12 cellular contexts compared by ENCODE assay signal in genomic region chr14:47676301-47676617, GRCh38. TPM values are rescaled to one million over a fixed set of nuclear protein-coding genes. Genes with fewer than 3 reads are reported as not detected.
DNase-seq lines count a peak whose midpoint lies in the region; TF ChIP-seq lines count a peak whose summit lies in the region.
"Had no signal": no experiment of that assay in that cellular context is flagged by ENCODE, and none has a peak within 500 bp of the region (broad histone marks: within the 10 kb centered on the region; RNA-seq: fewer than 3 reads in every experiment).

No MANE protein-coding gene starts in this region.

- no peak overlapping the region for H3K27ac Mint-ChIP-seq in nephron progenitor cell
- H3K27ac Mint-ChIP-seq: CD8-positive, alpha-beta T cell; naive thymus-derived CD4-positive, alpha-beta T cell had no signal

- peak overlapping the region; percentile 92 for H3K4me3 Mint-ChIP-seq in nephron progenitor cell
- H3K4me3 Mint-ChIP-seq: CD8-positive, alpha-beta T cell had no signal

- peaks cover 79% of the 10 kb centered on the region for H3K27me3 Mint-ChIP-seq in nephron progenitor cell (ENCODE audit: low read depth, poor library complexity)

- POLR2A ChIA-PET in HEK293T (lab: Yijun Ruan, JAX), result interaction anchor here (1.2 kb wide), 1 partner anchor 9 kb away, joined by 5 read pairs; no protein-coding TSS in a partner anchor

- H3K27me3 ChIP-seq in BLaER1, result no peaks in the 10 kb centered on the region

- H3K27ac ChIP-seq in BLaER1, result peak overlapping the region; percentile 42

- peaks cover 27% of the 10 kb centered on the region for H3K4me1 Mint-ChIP-seq in nephron progenitor cell

- no peaks in the 10 kb centered on the region for H3K36me3 ChIP-seq in BLaER1

- TF ChIP-seq CTCF in choroid plexus epithelial cell (conservative IDR thresholded peaks at IDR 0.05; ENCODE audit: low read depth, low read length), result no peak
- no peak for TF ChIP-seq CTCF in nephron progenitor cell (IDR thresholded peaks at IDR 0.05)
- TF ChIP-seq CTCF in GM13977 (IDR thresholded peaks at IDR 0.05; ENCODE audit: extremely low read depth, insufficient read depth, missing control alignments), result no peak

- H3K9ac ChIP-seq in BLaER1, result peak overlapping the region; percentile 76

- H3K4me2 ChIP-seq in BLaER1, result peak overlapping the region; percentile 85

- H3K4me3 ChIP-seq in BLaER1 (peak overlapping the region; percentile 79), choroid plexus epithelial cell (ENCODE audit: low read depth, low read length) (peak overlapping the region; percentile 17)

- DNase-seq in HEK293T (ENCODE audit: extremely low spot score), result no peak
- DNase-seq in choroid plexus epithelial cell (ENCODE audit: low read depth), result no peak
- no peak for DNase-seq in nephron progenitor cell
- no peak for DNase-seq in stimulated activated CD4-positive, alpha-beta T cell treated with anti-CD3 and anti-CD28 coated beads, Interleukin-4, amount 100 ng/mL, for 4 hours
- no peak for DNase-seq in GM13977 (ENCODE audit: low spot score)
- DNase-seq in glomerular visceral epithelial cell (ENCODE audit: extremely low spot score), result no peak
- no peak for DNase-seq in HT-29 (ENCODE audit: low spot score)
- DNase-seq: CD8-positive, alpha-beta T cell; NCI-H187 treated with DMSO at 0.1 percent for 48 hours; OCI-M1 had no signal

- H3K36me3 Mint-ChIP-seq in nephron progenitor cell (ENCODE audit: low read depth), result no peaks in the 10 kb centered on the region
- H3K36me3 Mint-ChIP-seq: CD8-positive, alpha-beta T cell had no signal

- H3K9me3 ChIP-seq in BLaER1, result no peaks in the 10 kb centered on the region

- CTCF ChIA-PET in HEK293T (lab: Yijun Ruan, JAX), result interaction anchor here (1.1 kb wide), 1 partner anchor 86 kb away, joined by 3 read pairs; no protein-coding TSS in a partner anchor

- peaks cover 44% of the 10 kb centered on the region for H3K4me1 ChIP-seq in BLaER1

- in situ Hi-C loops in GM13977 (cut with MboI; ENCODE audit: low pct_unique_long_range_greater_than_20kb, low sequenced_read_pairs, unreplicated experiment), result no loop called here

- H4K20me1 ChIP-seq in BLaER1, result peaks cover 21% of the 10 kb centered on the region; the same call in 1 of the 2 replicates

- no peaks in the 10 kb centered on the region for H3K9me3 Mint-ChIP-seq in nephron progenitor cell
- H3K9me3 Mint-ChIP-seq: CD8-positive, alpha-beta T cell had no signal

TF ChIP-seq in HEK293T, 16 proteins besides CTCF, POLR2A, EP300 and RAD21:
- TF ChIP-seq SUZ12 (IDR thresholded peaks at IDR 0.05) (no peak), L3MBTL2 (conservative IDR thresholded peaks at IDR 0.05) (peak; percentile 60)

RNA-seq across cellular contexts. Expression of gene MDGA2, which starts 0.9 kb away (rescaled TPM):
- not detected in 2 replicates for total RNA-seq in HT-29 (2014; rRNA removed; shearing (Covaris generic))
- total RNA-seq: CD8-positive, alpha-beta T cell; naive thymus-derived CD4-positive, alpha-beta T cell had no signal
